8 cellular contexts compared by ENCODE assay signal in the genomic region with DNA sequence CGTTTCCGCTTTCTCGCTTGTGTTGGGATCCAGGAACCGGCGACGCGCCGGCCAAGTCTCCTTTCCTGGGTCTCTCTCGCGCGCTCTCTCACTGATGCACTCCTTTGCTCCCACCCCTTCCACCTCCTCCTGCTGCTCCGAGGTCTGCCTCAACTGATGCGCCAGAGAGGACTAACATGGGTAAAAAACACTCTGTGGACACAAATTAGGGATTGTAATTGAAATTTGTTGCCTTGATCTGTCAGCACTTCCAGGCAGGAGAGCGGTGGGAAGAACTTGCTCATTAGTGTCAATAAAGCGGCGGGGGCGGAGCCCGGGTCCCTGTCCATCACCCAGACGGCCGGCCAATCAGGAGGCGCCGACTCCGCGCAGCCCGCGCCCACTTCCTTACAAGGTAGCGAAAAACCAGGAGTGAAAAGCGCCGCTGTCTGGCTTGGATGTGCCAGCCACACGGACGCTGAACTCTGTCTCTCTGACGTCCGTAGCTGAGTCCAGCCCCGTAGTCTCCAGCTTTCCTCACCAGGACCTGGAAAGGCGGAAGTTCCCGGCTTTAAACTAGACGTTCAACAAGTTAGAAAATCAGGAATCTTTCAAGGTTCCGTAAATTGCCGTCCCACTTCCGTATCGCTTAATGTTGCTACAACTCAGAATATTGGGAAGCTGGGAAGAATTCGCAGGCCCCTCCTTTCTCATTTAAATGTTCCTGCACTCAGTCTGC. TPM values are rescaled to one million over a fixed set of nuclear protein-coding genes. Genes with fewer than 3 reads are reported as not detected.
DNase-seq lines count a peak whose midpoint lies in the region; ATAC-seq and TF ChIP-seq lines count a peak whose summit lies in the region.

A gene (minus strand): TSS at position 267 of the 718 bp plus-strand sequence. CDS start 417 bp downstream, outside the sequence.

- H3K36me3 ChIP-seq in spleen (no peaks in the 10 kb centered on the region), Karpas-422 (ENCODE audit: insufficient read depth, low read length) (no peaks in the 10 kb centered on the region)

- no peaks in the 10 kb centered on the region for H3K79me2 ChIP-seq in Karpas-422 (ENCODE audit: low read length)

- no peaks in the 10 kb centered on the region for H3K9me2 ChIP-seq in Karpas-422 (replicated peaks; ENCODE audit: insufficient read depth, low read length)

- DNase-seq in NCI-H524 treated with DMSO at 0.1 percent for 48 hours (lab: John Stamatoyannopoulos, UW) (peak; percentile 15), coronary artery (ENCODE audit: low spot score) (peak; percentile 99), kidney tubule cell (ENCODE audit: low spot score) (peak; percentile 93), spleen (peak; percentile 65), superior temporal gyrus (ENCODE audit: extremely low spot score) (no peak), GM19238 (ENCODE audit: insufficient read length, low spot score) (no peak), Karpas-422 (no peak)

- ATAC-seq in GM21619 (IDR thresholded peaks at IDR 0.05; ENCODE audit: unreplicated experiment): peak; percentile 52

- H3K4me1 ChIP-seq in spleen (peaks cover 7 to 28% (median 19%) of the 10 kb centered on the region in 6 donors), Karpas-422 (ENCODE audit: low read length) (no peaks in the 10 kb centered on the region)

- no peak for TF ChIP-seq POLR2A in spleen (IDR thresholded peaks at IDR 0.05)

- no peak within 1 kb of the TSS for H2AFZ ChIP-seq in Karpas-422 (ENCODE audit: low read length)

- TF ChIP-seq CTCF in coronary artery (IDR thresholded peaks at IDR 0.05) (no peak), spleen (IDR thresholded peaks at IDR 0.05 in 8 of 11, conservative IDR thresholded peaks at IDR 0.05 in 3 of 11) (no peak)

- intact Hi-C loops in spleen (cut with DNase I; ENCODE audit: low total_unique reads): no loop called here

- WGBS in spleen, 5 donors: 3 to 16% (median 5%) methylated on average over 40 to 42 of the region's 42 CpGs

- H3K27ac ChIP-seq in coronary artery (peak within 1 kb of the TSS; percentile 96 to 99), spleen (peak within 1 kb of the TSS in 1 of 8 donors; percentile 3), Karpas-422 (ENCODE audit: low read length) (no peak within 1 kb of the TSS)

- H3K27me3 ChIP-seq in spleen (replicated peaks in 1 of 7) (peaks cover 14 to 99% (median 88%) of the 10 kb centered on the region in 7 donors), Karpas-422 (ENCODE audit: low read length) (no peaks in the 10 kb centered on the region)

- H3K9me3 ChIP-seq in spleen (peaks cover 0 to 35% (median 0%) of the 10 kb centered on the region in 8 donors), Karpas-422 (ENCODE audit: low read length) (peaks cover 5% of the 10 kb centered on the region; the same call in 1 of the 2 replicates)

- no peak within 1 kb of the TSS for H3K4me2 ChIP-seq in Karpas-422 (ENCODE audit: low read depth, low read length, poor library complexity, severe bottlenecking)

- H3K4me3 ChIP-seq in coronary artery: peak within 1 kb of the TSS; percentile 82
- peak within 1 kb of the TSS; percentile 3 to 58 (median 27) for H3K4me3 ChIP-seq in spleen
- H3K4me3 ChIP-seq in Karpas-422 (ENCODE audit: low read length): no peak within 1 kb of the TSS

- H4K20me1 ChIP-seq in Karpas-422 (ENCODE audit: insufficient read depth, low read depth, low read length): no peaks in the 10 kb centered on the region

- no peak within 1 kb of the TSS for H3K9ac ChIP-seq in Karpas-422 (ENCODE audit: low read length)

RNA-seq across cellular contexts. Expression of the gene that starts here (rescaled TPM):
- under 1 TPM in 2 of 7 donors, not detected in 5; 0.06 to 0.17 TPM for total RNA-seq in spleen
- polyA plus RNA-seq in spleen: under 1 TPM; under 0.01 to 0.03 (median under 0.01) TPM
- not detected in 2 replicates for total RNA-seq in Karpas-422 (2014; rRNA removed; shearing (Covaris generic); ENCODE audit: low replicate concordance)

Comparison
In these comparisons a context has a peak if more than half of its experiments do, and no peak if none do; other contexts are left out.
1. Peak in DNase-seq and H3K4me3 ChIP-seq in spleen; RNA of the gene not detected or under 1 TPM.
2. DNase-seq: peak in NCI-H524 treated with DMSO at 0.1 percent for 48 hours (single experiment), coronary artery (single experiment) and kidney tubule cell (single experiment); none in superior temporal gyrus (single experiment), GM19238 (single experiment) and Karpas-422 (single experiment).